Comparison of ENCODE assay signal across 8 cellular contexts in the genomic region with DNA sequence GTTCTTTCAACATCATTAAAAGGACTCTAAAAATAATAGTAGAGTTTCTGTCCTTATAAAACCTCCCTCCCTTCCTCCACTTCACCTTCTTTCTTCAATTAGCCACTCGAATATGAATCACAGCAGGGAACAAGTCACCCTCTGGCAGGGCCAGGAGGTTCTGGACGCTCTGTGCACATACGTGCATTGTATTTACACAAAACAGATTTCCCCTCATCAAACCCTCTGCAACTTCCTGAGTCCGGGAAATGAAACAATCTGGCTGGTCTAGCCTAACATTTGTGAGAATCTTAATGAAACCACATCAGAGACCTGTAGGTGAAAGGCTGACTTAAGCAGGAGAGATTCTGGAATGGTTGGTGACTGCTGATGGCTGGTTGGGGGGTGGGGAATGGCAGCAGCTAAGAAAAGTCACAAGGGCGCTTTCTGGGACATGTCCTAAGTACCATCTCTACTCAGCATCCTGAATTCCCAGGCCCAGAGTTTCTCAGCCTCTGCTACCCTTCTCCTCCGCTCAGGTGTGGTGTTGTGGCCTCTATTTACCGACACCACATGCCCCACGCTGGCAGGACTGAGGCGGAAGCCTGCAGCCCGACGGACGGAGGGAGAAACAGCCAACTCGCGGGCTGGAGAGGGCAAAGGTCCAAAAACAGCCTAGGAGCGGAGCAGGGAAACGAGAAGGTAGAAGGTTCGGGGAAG. TPM values are rescaled to one million over a fixed set of nuclear protein-coding genes. Genes with fewer than 3 reads are reported as not detected.
DNase-seq lines count a peak whose midpoint lies in the region; ATAC-seq and TF ChIP-seq lines count a peak whose summit lies in the region.

No MANE protein-coding gene starts in this region.

- peaks cover 3% of the 10 kb centered on the region for H3K79me1 ChIP-seq in trophoblast cell (ENCODE audit: low read length)

- H2BK5ac ChIP-seq in trophoblast cell (ENCODE audit: low read depth, low read length, poor library complexity): no peak overlapping the region

- H3K4me3 ChIP-seq in GM23338 (peak overlapping the region; percentile 80), heart left ventricle (peak overlapping the region; percentile 59 to 85 (median 70)), trophoblast cell (ENCODE audit: low read depth, low read length) (peak overlapping the region; percentile 93)

- H3K23ac ChIP-seq in trophoblast cell (ENCODE audit: low read length): no peak overlapping the region

- H3K36me3 Mint-ChIP-seq in GM23338 (ENCODE audit: low read depth): peaks cover 7% of the 10 kb centered on the region; the same call in 2 of the 3 replicates
- peaks cover 3% of the 10 kb centered on the region for H3K36me3 Mint-ChIP-seq in activated CD8-positive, alpha-beta T cell treated with anti-CD3 and anti-CD28 coated beads, Interleukin-2, amount 10 ng/mL, durations not matched to agents 7 days and 5 days (ENCODE audit: low read depth)

- no peak overlapping the region for H4K91ac ChIP-seq in trophoblast cell (ENCODE audit: low read depth, low read length)

- no peaks in the 10 kb centered on the region for H3K9me3 ChIP-seq in heart left ventricle
- no peaks in the 10 kb centered on the region for H3K9me3 ChIP-seq in trophoblast cell (ENCODE audit: insufficient read depth, low read depth, low read length)

- peak overlapping the region; percentile 31 for H4K8ac ChIP-seq in trophoblast cell (ENCODE audit: low read depth, low read length)

- peak overlapping the region; percentile 61 for H3K9ac ChIP-seq in trophoblast cell (ENCODE audit: low read length)

- no peaks in the 10 kb centered on the region for H3K9me3 Mint-ChIP-seq in GM23338
- H3K9me3 Mint-ChIP-seq in activated CD8-positive, alpha-beta T cell treated with anti-CD3 and anti-CD28 coated beads, Interleukin-2, amount 10 ng/mL, durations not matched to agents 7 days and 5 days (ENCODE audit: insufficient read depth): no peaks in the 10 kb centered on the region

- ATAC-seq in GM23338 (peak; percentile 12), heart left ventricle (peak in 2 of 4 donors; percentile 33 to 45), HG03442 (IDR thresholded peaks at IDR 0.05; ENCODE audit: unreplicated experiment) (no peak)
- no peak for ATAC-seq in activated CD8-positive, alpha-beta T cell treated with anti-CD3 and anti-CD28 coated beads, Interleukin-2, amount 10 ng/mL, durations not matched to agents 7 days and 5 days

- H2BK120ac ChIP-seq in trophoblast cell (ENCODE audit: insufficient read depth, low read length, poor library complexity): no peak overlapping the region

- H3K14ac ChIP-seq in trophoblast cell (ENCODE audit: low read length): no peak overlapping the region

- H3K27ac ChIP-seq in 22Rv1 (peak overlapping the region; percentile 72), GM23338 (ENCODE audit: low read depth) (no peak overlapping the region), heart left ventricle (peak overlapping the region; percentile 49 to 83 (median 74)), trophoblast cell (ENCODE audit: low read depth, low read length) (no peak overlapping the region)

- H2BK12ac ChIP-seq in trophoblast cell (ENCODE audit: low read length): no peak overlapping the region

- intact Hi-C loops in heart left ventricle (cut with DNase I): loop anchor here in 1 of 10 donors (10.0 kb wide), 1 partner anchor 62 kb away; a partner anchor contains a TSS

- WGBS in heart left ventricle, 4 donors: 5 to 49% (median 23%) methylated on average over 17 of the region's 17 CpGs
- WGBS in trophoblast cell (ENCODE audit: extremely low coverage, insufficient coverage, insufficient read length): no CpG with 5 or more reads among the region's 17 CpGs

- DNase-seq in GM23338 (ENCODE audit: low spot score) (peak; percentile 30), heart left ventricle (peak in 3 of 5 donors; percentile 7 to 26 (median 18)), trophoblast cell (peak; percentile 4 to 27), SIG-M5 treated with dmso at 0.1 percent for 504 hours (lab: John Stamatoyannopoulos, UW; ENCODE audit: unreplicated experiment) (no peak), GM19240 (ENCODE audit: insufficient read length, low spot score) (no peak)
- no peak for DNase-seq in activated CD8-positive, alpha-beta T cell treated with anti-CD3 and anti-CD28 coated beads, Interleukin-2, amount 10 ng/mL, durations not matched to agents 7 days and 5 days

- TF ChIP-seq CTCF in 22Rv1 (IDR thresholded peaks at IDR 0.05) (no peak), GM23338 (conservative IDR thresholded peaks at IDR 0.05; ENCODE audit: low read depth in 2 of 2) (no peak), heart left ventricle (IDR thresholded peaks at IDR 0.05) (no peak)

- H3K4me1 ChIP-seq in GM23338 (ENCODE audit: insufficient read depth) (no peaks in the 10 kb centered on the region; the same call in 1 of the 2 replicates), heart left ventricle (peaks cover 0 to 13% (median 3%) of the 10 kb centered on the region in 12 donors), trophoblast cell (ENCODE audit: control insufficient read depth in 1 of 2, insufficient read depth in 2 of 2, low read length in 2 of 2) (peaks cover 0 to 2% of the 10 kb centered on the region in 2 experiments)

- no peak for TF ChIP-seq POLR2A in heart left ventricle (IDR thresholded peaks at IDR 0.05)

- H3K27me3 ChIP-seq in GM23338 (ENCODE audit: insufficient read depth) (no peaks in the 10 kb centered on the region), heart left ventricle (peaks cover 0 to 10% (median 0%) of the 10 kb centered on the region in 9 donors), trophoblast cell (ENCODE audit: insufficient read depth, low read length) (no peaks in the 10 kb centered on the region)

- H3K79me2 ChIP-seq in GM23338 (replicated peaks; ENCODE audit: insufficient read depth) (peaks cover 19% of the 10 kb centered on the region), trophoblast cell (ENCODE audit: control insufficient read depth, insufficient read depth, low read length, poor library complexity) (no peaks in the 10 kb centered on the region)

- CTCF ChIA-PET in activated CD8-positive, alpha-beta T cell treated with anti-CD3 and anti-CD28 coated beads, Interleukin-2, amount 10 ng/mL, durations not matched to agents 7 days and 5 days (lab: Charles Lee): no interaction called here

- H3F3A ChIP-seq in GM23338 (replicated peaks; ENCODE audit: low read depth): no peaks in the 10 kb centered on the region

- H3K4ac ChIP-seq in trophoblast cell (ENCODE audit: low read depth, low read length): no peak overlapping the region

- no peaks in the 10 kb centered on the region for H3K36me3 ChIP-seq in GM23338 (ENCODE audit: insufficient read depth)
- peaks cover 0 to 3% (median 0%) of the 10 kb centered on the region in 9 donors for H3K36me3 ChIP-seq in heart left ventricle
- H3K36me3 ChIP-seq in trophoblast cell (ENCODE audit: control insufficient read depth in 1 of 2, insufficient read depth in 2 of 2, low read length in 2 of 2): peaks cover 8 to 13% of the 10 kb centered on the region in 2 experiments

- peak overlapping the region; percentile 87 for H2AFZ ChIP-seq in GM23338
- no peak overlapping the region for H2AFZ ChIP-seq in trophoblast cell (ENCODE audit: insufficient read depth, low read length, poor library complexity)

- POLR2A ChIA-PET in activated CD8-positive, alpha-beta T cell treated with anti-CD3 and anti-CD28 coated beads, Interleukin-2, amount 10 ng/mL, durations not matched to agents 7 days and 5 days (lab: Charles Lee): no interaction called here

- no peak overlapping the region for H3K18ac ChIP-seq in trophoblast cell (ENCODE audit: low read length)

- no peak overlapping the region for H3K27ac Mint-ChIP-seq in GM23338
- H3K27ac Mint-ChIP-seq in activated CD8-positive, alpha-beta T cell treated with anti-CD3 and anti-CD28 coated beads, Interleukin-2, amount 10 ng/mL, durations not matched to agents 7 days and 5 days: peak overlapping the region; percentile 74

- H3K27me3 Mint-ChIP-seq in GM23338 (ENCODE audit: insufficient read depth, low read depth, poor library complexity): peaks cover 3% of the 10 kb centered on the region
- no peaks in the 10 kb centered on the region for H3K27me3 Mint-ChIP-seq in activated CD8-positive, alpha-beta T cell treated with anti-CD3 and anti-CD28 coated beads, Interleukin-2, amount 10 ng/mL, durations not matched to agents 7 days and 5 days (ENCODE audit: low read depth)

- peaks cover 21% of the 10 kb centered on the region for H3K4me1 Mint-ChIP-seq in GM23338
- peaks cover 21% of the 10 kb centered on the region for H3K4me1 Mint-ChIP-seq in activated CD8-positive, alpha-beta T cell treated with anti-CD3 and anti-CD28 coated beads, Interleukin-2, amount 10 ng/mL, durations not matched to agents 7 days and 5 days (ENCODE audit: low read depth)

- H3K4me2 ChIP-seq in GM23338 (peak overlapping the region; percentile 80), trophoblast cell (ENCODE audit: low read length) (peak overlapping the region; percentile 84)

- no peak overlapping the region for H2AK5ac ChIP-seq in trophoblast cell (ENCODE audit: low read length)

- H3K9me2 ChIP-seq in GM23338 (ENCODE audit: insufficient read depth): no peaks in the 10 kb centered on the region

- no peaks in the 10 kb centered on the region for H4K20me1 ChIP-seq in GM23338 (replicated peaks; ENCODE audit: insufficient read depth)

- peak overlapping the region; percentile 92 for H3K4me3 Mint-ChIP-seq in GM23338
- peak overlapping the region; percentile 91 for H3K4me3 Mint-ChIP-seq in activated CD8-positive, alpha-beta T cell treated with anti-CD3 and anti-CD28 coated beads, Interleukin-2, amount 10 ng/mL, durations not matched to agents 7 days and 5 days

- no peak overlapping the region for H4K12ac ChIP-seq in trophoblast cell (ENCODE audit: low read depth, low read length)

TF ChIP-seq in GM23338, 12 proteins besides CTCF, POLR2A, EP300 and RAD21 (continues in another document):
- no peak for TF ChIP-seq STAT1 (IDR thresholded peaks at IDR 0.05; ENCODE audit: unreplicated experiment)
- no peak for TF ChIP-seq NANOG (IDR thresholded peaks at IDR 0.05; ENCODE audit: borderline replicate concordance)
- no peak for TF ChIP-seq JUNB (IDR thresholded peaks at IDR 0.05; ENCODE audit: unreplicated experiment)
- TF ChIP-seq CREB1 (CRISPR knock-in tag; IDR thresholded peaks at IDR 0.05; ENCODE audit: low read depth): no peak
- no peak for TF ChIP-seq POLR2AphosphoS5 (IDR thresholded peaks at IDR 0.05; ENCODE audit: low read depth)
- TF ChIP-seq EZH2 (IDR thresholded peaks at IDR 0.05; ENCODE audit: low read depth, unreplicated experiment): no peak

RNA-seq across cellular contexts. Expression of a gene that starts 1.0 kb away (rescaled TPM):
- total RNA-seq in GM23338 (2014; rRNA removed; shearing (Covaris generic)): 17.6 and 19.1 TPM in 2 replicates
- 14.2 and 15.0 TPM in 2 replicates for polyA plus RNA-seq in GM23338 (2016; fragmentation: Nextera tagmentation; extraction: Ambion mirVana)
- 1 to 10 TPM; 4.7 to 5.4 TPM for total RNA-seq in activated CD8-positive, alpha-beta T cell treated with anti-CD3 and anti-CD28 coated beads, Interleukin-2, amount 10 ng/mL, durations not matched to agents 7 days and 5 days
- total RNA-seq in heart left ventricle: 10 to 100 TPM in 7 of 9 donors, 1 to 10 TPM in 2; 8.1 to 39.0 (median 13.2) TPM
- 10 to 100 TPM in 1 of 2 donors, 1 to 10 TPM in 1; 3.5 to 30.8 TPM for polyA plus RNA-seq in heart left ventricle
- polyA plus RNA-seq in trophoblast cell (2013): 31.7 and 34.2 TPM in 2 replicates

Comparison
In these comparisons a context has a peak if more than half of its experiments do, and no peak if none do; other contexts are left out.
1. H3K27ac ChIP-seq: peak in 22Rv1 (single experiment) and heart left ventricle (12 of 12); none in GM23338 (single experiment) and trophoblast cell (single experiment).
2. DNase-seq: peak in GM23338 (single experiment), heart left ventricle (3 of 5) and trophoblast cell (2 of 2); none in activated CD8-positive, alpha-beta T cell treated with anti-CD3 and anti-CD28 coated beads, Interleukin-2, amount 10 ng/mL, durations not matched to agents 7 days and 5 days (single experiment), SIG-M5 treated with dmso at 0.1 percent for 504 hours (single experiment) and GM19240 (single experiment).
3. Peak in every context shown above with its lines, with median percentiles within 50 percentile points of each other: H3K4me3 ChIP-seq.